ENCODE assay signal across 12 cellular contexts in the genomic region with DNA sequence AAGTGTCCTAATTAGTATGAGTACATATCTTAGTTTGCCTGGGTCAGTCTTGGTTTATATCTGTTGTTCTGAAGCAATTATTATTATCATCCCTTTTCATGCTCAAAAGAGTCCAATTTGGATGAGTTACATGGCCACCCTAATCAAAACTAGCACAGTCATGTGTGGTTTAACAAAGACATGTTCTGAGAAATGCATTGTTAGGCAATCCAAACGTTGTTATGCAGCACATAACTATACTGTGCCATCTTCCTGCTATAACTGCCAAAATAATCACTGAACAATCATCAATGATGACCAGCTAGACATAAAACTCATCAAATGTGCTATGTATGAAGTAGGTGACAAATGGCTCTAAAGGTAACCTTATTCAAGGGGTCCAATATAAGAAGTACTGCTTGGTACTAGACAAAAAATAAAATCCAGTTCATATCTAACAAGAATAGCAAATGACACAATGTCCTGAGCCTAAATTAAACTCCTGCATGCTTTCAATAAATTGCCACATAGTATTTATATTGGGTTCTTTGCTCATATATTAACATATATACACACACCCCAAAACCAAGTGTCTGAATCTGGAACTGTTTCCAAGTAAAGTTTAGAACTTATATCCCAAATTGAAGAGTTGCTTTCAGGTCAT. TPM values are rescaled to one million over a fixed set of nuclear protein-coding genes. Genes with fewer than 3 reads are reported as not detected.
A peak's percentile ranks its signal among the peaks of the same experiment; 100 is the strongest.
DNase-seq lines count a peak whose midpoint lies in the region; ATAC-seq and TF ChIP-seq lines count a peak whose summit lies in the region.
"Had no signal": no experiment of that assay in that cellular context is flagged by ENCODE, and none has a peak within 500 bp of the region (broad histone marks: within the 10 kb centered on the region; RNA-seq: fewer than 3 reads in every experiment).

No MANE protein-coding gene starts in this region.

- ATAC-seq in DND-41 (ENCODE audit: insufficient read depth, low read depth) (0 out of 3 replicates have a peak, but pooled peaks have one; percentile 27), HG03045 (IDR thresholded peaks at IDR 0.05; ENCODE audit: unreplicated experiment) (no peak)
- ATAC-seq in central memory CD8-positive, alpha-beta T cell (replicated peaks; ENCODE audit: extremely low read depth, poor library complexity, severe bottlenecking) = no peak
- ATAC-seq in natural killer cell treated with Interleukin-12 subunit alpha and Interleukin-12 subunit beta and Interleukin-15 and Interleukin-18, amount 100 ng/mL, for 72 hours = peak; percentile 93 to 98
- ATAC-seq in stimulated activated memory B cell treated with anti-CD40 and anti-IgM and Interleukin-4, amounts not matched to agents 10 μg/mL and 1 μg/mL and 100 μg/mL, for 72 hours = no peak

- H2AFZ ChIP-seq in DND-41 (ENCODE audit: low read depth, low read length) (no peak overlapping the region), KMS-11 (ENCODE audit: low read depth) (no peak overlapping the region)

- H3K36me3 Mint-ChIP-seq in central memory CD8-positive, alpha-beta T cell (ENCODE audit: insufficient read depth) = peaks cover 31% of the 10 kb centered on the region
- peaks cover 8% of the 10 kb centered on the region for H3K36me3 Mint-ChIP-seq in natural killer cell treated with Interleukin-12 subunit alpha and Interleukin-12 subunit beta and Interleukin-15 and Interleukin-18, amount 100 ng/mL, for 72 hours
- H3K36me3 Mint-ChIP-seq in stimulated activated memory B cell treated with anti-CD40 and anti-IgM and Interleukin-4, amounts not matched to agents 10 μg/mL and 1 μg/mL and 100 μg/mL, for 72 hours = peaks cover 7% of the 10 kb centered on the region

- no peaks in the 10 kb centered on the region for H3K27me3 ChIP-seq in DND-41 (ENCODE audit: insufficient read depth, low read length, poor library complexity)
- no peaks in the 10 kb centered on the region for H3K27me3 ChIP-seq in KMS-11 (ENCODE audit: insufficient read depth, low read depth)
- H3K27me3 ChIP-seq in H7 (ENCODE audit: control insufficient read depth, insufficient read depth, low read length) = no peaks in the 10 kb centered on the region
- H3K27me3 ChIP-seq: ovary had no signal

- H3K27ac Mint-ChIP-seq in central memory CD8-positive, alpha-beta T cell (ENCODE audit: low read depth) = peak overlapping the region; percentile 74
- H3K27ac Mint-ChIP-seq in natural killer cell treated with Interleukin-12 subunit alpha and Interleukin-12 subunit beta and Interleukin-15 and Interleukin-18, amount 100 ng/mL, for 72 hours = peak overlapping the region; percentile 84 to 88
- no peak overlapping the region for H3K27ac Mint-ChIP-seq in stimulated activated memory B cell treated with anti-CD40 and anti-IgM and Interleukin-4, amounts not matched to agents 10 μg/mL and 1 μg/mL and 100 μg/mL, for 72 hours

- H3K4me1 ChIP-seq in DND-41 (ENCODE audit: insufficient read depth, low read length) = no peaks in the 10 kb centered on the region
- peaks cover 29% of the 10 kb centered on the region for H3K4me1 ChIP-seq in KMS-11 (ENCODE audit: low read depth, poor library complexity, severe bottlenecking)

- peaks cover 78% of the 10 kb centered on the region for H3K79me2 ChIP-seq in DND-41 (ENCODE audit: insufficient read depth, low read length)
- H3K79me2 ChIP-seq in KMS-11 (ENCODE audit: insufficient read depth, low read depth) = peaks cover 72% of the 10 kb centered on the region

- H3K4me2 ChIP-seq in DND-41 (ENCODE audit: insufficient read depth, low read length) = no peak overlapping the region
- peak overlapping the region; percentile 4; the same call in 1 of the 2 replicates for H3K4me2 ChIP-seq in KMS-11

- H3K9me3 ChIP-seq in DND-41 (ENCODE audit: insufficient read depth, low read length, severe bottlenecking) = no peaks in the 10 kb centered on the region
- H3K9me3 ChIP-seq: ovary had no signal

- no peak overlapping the region for H3K9ac ChIP-seq in DND-41 (ENCODE audit: low read depth, low read length)
- no peak overlapping the region for H3K9ac ChIP-seq in KMS-11

- peaks cover 57% of the 10 kb centered on the region for H3K4me1 Mint-ChIP-seq in central memory CD8-positive, alpha-beta T cell
- peaks cover 43% of the 10 kb centered on the region in 2 donors for H3K4me1 Mint-ChIP-seq in natural killer cell treated with Interleukin-12 subunit alpha and Interleukin-12 subunit beta and Interleukin-15 and Interleukin-18, amount 100 ng/mL, for 72 hours (ENCODE audit: low read depth in 2 of 2)
- peaks cover 24% of the 10 kb centered on the region for H3K4me1 Mint-ChIP-seq in stimulated activated memory B cell treated with anti-CD40 and anti-IgM and Interleukin-4, amounts not matched to agents 10 μg/mL and 1 μg/mL and 100 μg/mL, for 72 hours

- no peaks in the 10 kb centered on the region for H3K9me3 Mint-ChIP-seq in central memory CD8-positive, alpha-beta T cell
- no peaks in the 10 kb centered on the region for H3K9me3 Mint-ChIP-seq in natural killer cell treated with Interleukin-12 subunit alpha and Interleukin-12 subunit beta and Interleukin-15 and Interleukin-18, amount 100 ng/mL, for 72 hours
- no peaks in the 10 kb centered on the region for H3K9me3 Mint-ChIP-seq in stimulated activated memory B cell treated with anti-CD40 and anti-IgM and Interleukin-4, amounts not matched to agents 10 μg/mL and 1 μg/mL and 100 μg/mL, for 72 hours

- no peaks in the 10 kb centered on the region for H3K27me3 Mint-ChIP-seq in central memory CD8-positive, alpha-beta T cell
- H3K27me3 Mint-ChIP-seq in natural killer cell treated with Interleukin-12 subunit alpha and Interleukin-12 subunit beta and Interleukin-15 and Interleukin-18, amount 100 ng/mL, for 72 hours = no peaks in the 10 kb centered on the region
- no peaks in the 10 kb centered on the region for H3K27me3 Mint-ChIP-seq in stimulated activated memory B cell treated with anti-CD40 and anti-IgM and Interleukin-4, amounts not matched to agents 10 μg/mL and 1 μg/mL and 100 μg/mL, for 72 hours

- TF ChIP-seq CTCF in DND-41 (IDR thresholded peaks at IDR 0.05; ENCODE audit: borderline replicate concordance, extremely low read depth, low read length, poor library complexity, severe bottlenecking) (no peak), KMS-11 (conservative IDR thresholded peaks at IDR 0.05; ENCODE audit: low read depth, low read length) (no peak)

- no peak overlapping the region for H3K4me3 ChIP-seq in DND-41 (ENCODE audit: low read depth in 1 of 2, low read length in 2 of 2)
- H3K4me3 ChIP-seq in KMS-11 (IDR thresholded peaks at IDR 0.05; ENCODE audit: insufficient read depth, low read depth, low read length) = no peak overlapping the region
- no peak overlapping the region for H3K4me3 ChIP-seq in H7 (ENCODE audit: insufficient read depth, low read depth, low read length)
- H3K4me3 ChIP-seq: ovary had no signal

- DNase-seq in DND-41 (no peak), H7 (no peak)
- DNase-seq in central memory CD8-positive, alpha-beta T cell (ENCODE audit: low spot score in 2 of 2) = no peak
- DNase-seq in natural killer cell treated with Interleukin-12 subunit alpha and Interleukin-12 subunit beta and Interleukin-15 and Interleukin-18, amount 100 ng/mL, for 72 hours (ENCODE audit: low spot score) = no peak
- DNase-seq: erythroblast; HCEC 1CT; NCI-H2107; ovary; stimulated activated CD4-positive, alpha-beta T cell treated with anti-CD3 and anti-CD28 coated beads, Interleukin-4, amount 100 ng/mL, for 24 hours had no signal

- H3K4me3 Mint-ChIP-seq in central memory CD8-positive, alpha-beta T cell = peak overlapping the region; percentile 20
- peak overlapping the region; percentile 65 for H3K4me3 Mint-ChIP-seq in natural killer cell treated with Interleukin-12 subunit alpha and Interleukin-12 subunit beta and Interleukin-15 and Interleukin-18, amount 100 ng/mL, for 72 hours
- H3K4me3 Mint-ChIP-seq in stimulated activated memory B cell treated with anti-CD40 and anti-IgM and Interleukin-4, amounts not matched to agents 10 μg/mL and 1 μg/mL and 100 μg/mL, for 72 hours = no peak overlapping the region

- H3K27ac ChIP-seq in DND-41 (ENCODE audit: low read length) = no peak overlapping the region
- H3K27ac ChIP-seq in KMS-11 = peak overlapping the region; percentile 7; the same call in 1 of the 2 replicates
- H3K27ac ChIP-seq: ovary had no signal

- peaks cover 52% of the 10 kb centered on the region for H4K20me1 ChIP-seq in DND-41 (ENCODE audit: insufficient read depth, low read length)
- H4K20me1 ChIP-seq in KMS-11 (ENCODE audit: insufficient read depth) = peaks cover 35% of the 10 kb centered on the region

- H3K36me3 ChIP-seq in DND-41 (ENCODE audit: insufficient read depth, low read length) (peaks cover 38% of the 10 kb centered on the region), KMS-11 (ENCODE audit: insufficient read depth) (no peaks in the 10 kb centered on the region; the same call in 1 of the 2 replicates), H7 (replicated peaks; ENCODE audit: control insufficient read depth, insufficient read depth, low read length) (no peaks in the 10 kb centered on the region; the same call in 1 of the 2 replicates)
- H3K36me3 ChIP-seq: ovary had no signal

RNA-seq across cellular contexts. Expression of a gene that starts 41.9 kb away (rescaled TPM):
- 100 to 1,000 TPM in 1 of 2 donors, 10 to 100 TPM in 1; 90.2 to 130 TPM for total RNA-seq in natural killer cell treated with Interleukin-12 subunit alpha and Interleukin-12 subunit beta and Interleukin-15 and Interleukin-18, amount 100 ng/mL, for 72 hours
- 5.1 and 8.7 TPM in 2 replicates for total RNA-seq in H7 (2014; rRNA removed; shearing (Covaris generic))

Comparison
In these comparisons a context has a peak if more than half of its experiments do, and no peak if none do; other contexts are left out.
1. ATAC-seq: peak in DND-41 (single experiment) and natural killer cell treated with Interleukin-12 subunit alpha and Interleukin-12 subunit beta and Interleukin-15 and Interleukin-18, amount 100 ng/mL, for 72 hours (2 of 2); none in central memory CD8-positive, alpha-beta T cell (single experiment), stimulated activated memory B cell treated with anti-CD40 and anti-IgM and Interleukin-4, amounts not matched to agents 10 μg/mL and 1 μg/mL and 100 μg/mL, for 72 hours (single experiment) and HG03045 (single experiment).